8 cellular contexts compared by ENCODE assay signal in the genomic region with DNA sequence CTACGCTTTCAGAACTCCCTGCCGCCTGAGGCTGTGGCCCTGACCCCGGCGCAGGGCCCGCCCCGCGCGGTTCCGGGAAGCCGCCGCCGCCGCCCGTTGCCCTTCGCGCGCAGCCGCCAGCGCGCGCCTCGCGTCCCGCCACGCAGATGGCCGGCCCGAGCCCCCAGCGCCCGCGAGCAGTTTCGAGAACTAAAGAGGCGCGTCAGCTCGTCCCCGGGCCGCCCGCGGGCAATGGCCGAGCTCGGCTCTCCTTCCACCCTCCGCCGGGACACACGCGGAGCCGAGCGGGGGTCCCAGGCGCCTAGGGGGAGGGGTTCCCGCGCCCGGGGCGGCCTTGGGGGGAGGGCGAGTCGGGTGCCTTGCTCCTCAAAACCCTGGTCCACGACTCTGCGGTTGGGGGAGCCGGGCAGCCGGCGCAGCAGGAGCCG. TPM values are rescaled to one million over a fixed set of nuclear protein-coding genes. Genes with fewer than 3 reads are reported as not detected.
DNase-seq lines count a peak whose midpoint lies in the region; ATAC-seq and TF ChIP-seq lines count a peak whose summit lies in the region.

No MANE protein-coding gene starts in this region.

- TF ChIP-seq POLR2A in stomach (IDR thresholded peaks at IDR 0.05), result no peak

- peaks cover 77% of the 10 kb centered on the region for H3K79me2 ChIP-seq in Loucy (ENCODE audit: insufficient read depth, low read length)

- no peak for TF ChIP-seq EP300 in stomach (IDR thresholded peaks at IDR 0.05)

- peak overlapping the region; percentile 99 to 100 (median 100) for H3K27ac ChIP-seq in stomach

- peaks cover 61% of the 10 kb centered on the region for H4K20me1 ChIP-seq in Loucy (ENCODE audit: insufficient read depth, low read length, poor library complexity, severe bottlenecking)

- POLR2A ChIA-PET in AG04449 (lab: Yijun Ruan, JAX), result interaction anchor here (1.4 to 1.8 kb wide), 2 partner anchors 11 to 14 kb away, joined by 8 to 15 read pairs; no protein-coding TSS in a partner anchor

- no peak overlapping the region for H2AFZ ChIP-seq in Loucy (ENCODE audit: low read length)

- CTCF ChIA-PET in AG04449 (lab: Yijun Ruan, JAX), result interaction anchor here (1.0 kb wide), 2 partner anchors 13 kb away, joined by 3 read pairs; no protein-coding TSS in a partner anchor

- DNase-seq in AG04449 (ENCODE audit: low read depth, low spot score) (no peak), epithelial cell of esophagus (ENCODE audit: low read depth) (peak; percentile 44), mucosa of descending colon (peak; percentile 71 to 80 (median 78)), stomach (peak; percentile 66), SIG-M5 treated with dmso at 0.1 percent for 504 hours (lab: John Stamatoyannopoulos, UW; ENCODE audit: unreplicated experiment) (no peak)
- peak; percentile 87 for DNase-seq in activated CD8-positive, alpha-beta memory T cell treated with anti-CD3 and anti-CD28 coated beads, Interleukin-2, amount 50 U/mL, for 48 hours

- intact Hi-C loops in mucosa of descending colon (cut with DNase I, micrococcal nuclease) (no loop called here), stomach (cut with DNase I; ENCODE audit: low total_unique reads) (no loop called here)

- peak overlapping the region; percentile 94 for H3K9ac ChIP-seq in Loucy (ENCODE audit: low read depth, low read length, poor library complexity, severe bottlenecking)

- peak overlapping the region; percentile 91 for H3K4me2 ChIP-seq in Loucy (ENCODE audit: low read depth, low read length, poor library complexity, severe bottlenecking)

- H3K9me2 ChIP-seq in Loucy (replicated peaks; ENCODE audit: low read depth, low read length), result no peaks in the 10 kb centered on the region

- ATAC-seq in GM19397 (IDR thresholded peaks at IDR 0.05; ENCODE audit: unreplicated experiment) (peak; percentile 20), mucosa of descending colon (peak; percentile 42)

- H3K4me3 ChIP-seq in AG04449 (ENCODE audit: low read depth, low read length) (peak overlapping the region; percentile 83), Loucy (ENCODE audit: low read length, poor library complexity, severe bottlenecking) (peak overlapping the region; percentile 98), epithelial cell of esophagus (ENCODE audit: low read length) (peak overlapping the region; percentile 68), mucosa of descending colon (peak overlapping the region; percentile 78), stomach (peak overlapping the region; percentile 69 to 91 (median 78))

- peaks cover 43% of the 10 kb centered on the region for H3K4me1 ChIP-seq in Loucy (ENCODE audit: insufficient read depth, low read length, poor library complexity, severe bottlenecking)
- peaks cover 41% of the 10 kb centered on the region for H3K4me1 ChIP-seq in mucosa of descending colon (ENCODE audit: low read depth)
- peaks cover 42 to 58% (median 49%) of the 10 kb centered on the region in 4 donors for H3K4me1 ChIP-seq in stomach

- H3K27me3 ChIP-seq in Loucy (ENCODE audit: insufficient read depth, low read length, poor library complexity, severe bottlenecking), result peaks cover 3% of the 10 kb centered on the region
- no peaks in the 10 kb centered on the region for H3K27me3 ChIP-seq in stomach

- H3K36me3 ChIP-seq in Loucy (ENCODE audit: insufficient read depth, low read length) (peaks cover 7% of the 10 kb centered on the region; the same call in 1 of the 2 replicates), mucosa of descending colon (ENCODE audit: low read depth) (no peaks in the 10 kb centered on the region), stomach (peaks cover 0 to 4% (median 0%) of the 10 kb centered on the region in 4 donors)

- TF ChIP-seq CTCF in AG04449 (IDR thresholded peaks at IDR 0.05; ENCODE audit: insufficient read depth, low read length, missing control alignments), result no peak
- no peak for TF ChIP-seq CTCF in Loucy (conservative IDR thresholded peaks at IDR 0.05; ENCODE audit: low read length)
- no peak for TF ChIP-seq CTCF in epithelial cell of esophagus (IDR thresholded peaks at IDR 0.05; ENCODE audit: insufficient read depth, low read depth, low read length, missing control alignments)
- TF ChIP-seq CTCF in mucosa of descending colon (IDR thresholded peaks at IDR 0.05), result no peak
- no peak for TF ChIP-seq CTCF in stomach (IDR thresholded peaks at IDR 0.05)

- H3K9me3 ChIP-seq in Loucy (ENCODE audit: insufficient read depth, low read depth, low read length) (no peaks in the 10 kb centered on the region), mucosa of descending colon (no peaks in the 10 kb centered on the region), stomach (no peaks in the 10 kb centered on the region)

- H3F3A ChIP-seq in Loucy (ENCODE audit: low read depth), result peaks cover 3% of the 10 kb centered on the region; the same call in 1 of the 2 replicates

- WGBS in stomach, 5 donors, result 0 to 1% (median 1%) methylated on average over 42 to 59 of the region's 59 CpGs

RNA-seq across cellular contexts. Expression of a gene that starts 1.8 kb away (rescaled TPM):
- total RNA-seq in mucosa of descending colon (100 to 1,000 TPM; 212 to 229 (median 227) TPM), stomach (100 to 1,000 TPM in 2 of 5 donors, 10 to 100 TPM in 3; 36.2 to 169 (median 87.0) TPM)
- 100 to 1,000 TPM in 1 of 3 donors, 10 to 100 TPM in 2; 74.7 to 131 (median 87.5) TPM for polyA plus RNA-seq in stomach

RNA-seq across cellular contexts. Expression of a gene that starts 29.7 kb away (rescaled TPM):
- total RNA-seq in mucosa of descending colon, result 1 to 10 TPM; 4.2 to 7.6 (median 7.5) TPM
- total RNA-seq in stomach, result 10 to 100 TPM in 1 of 5 donors, 1 to 10 TPM in 3, under 1 TPM in 1; 0.45 to 11.0 (median 4.8) TPM
- polyA plus RNA-seq in stomach, result 1 to 10 TPM; 3.7 to 8.4 (median 4.3) TPM

RNA-seq across cellular contexts. Expression of a gene that starts 35.7 kb away (rescaled TPM):
- not detected for total RNA-seq in mucosa of descending colon
- not detected for total RNA-seq in stomach
- 1 to 10 TPM; 2.8 to 7.3 (median 6.0) TPM for polyA plus RNA-seq in stomach

Comparison
In these comparisons a context has a peak if more than half of its experiments do, and no peak if none do; other contexts are left out.
1. DNase-seq: peak in activated CD8-positive, alpha-beta memory T cell treated with anti-CD3 and anti-CD28 coated beads, Interleukin-2, amount 50 U/mL, for 48 hours (single experiment), epithelial cell of esophagus (single experiment), mucosa of descending colon (3 of 3) and stomach (single experiment); none in AG04449 (single experiment) and SIG-M5 treated with dmso at 0.1 percent for 504 hours (single experiment).
2. Peak in every context shown above with its lines, with median percentiles within 50 percentile points of each other: H3K4me3 ChIP-seq.